13 cellular contexts compared by ENCODE assay signal in genomic region chr5:52269395-52269794, GRCh38.
DNase-seq lines count a peak whose midpoint lies in the region; TF ChIP-seq lines count a peak whose summit lies in the region.
"Had no signal": no experiment of that assay in that cellular context is flagged by ENCODE, and none has a peak within 500 bp of the region (broad histone marks: within the 10 kb centered on the region; RNA-seq: fewer than 3 reads in every experiment).

No MANE protein-coding gene starts in this region.

- H3K4me3 ChIP-seq in HAP-1 (no peak overlapping the region), suprapubic skin (no peak overlapping the region), foreskin fibroblast (ENCODE audit: low read depth in 1 of 2, low read length in 2 of 2) (no peak overlapping the region)

- H3K36me3 ChIP-seq in HAP-1 (replicated peaks) (no peaks in the 10 kb centered on the region), suprapubic skin (no peaks in the 10 kb centered on the region)
- H3K36me3 ChIP-seq: tibial artery had no signal

- no peaks in the 10 kb centered on the region for H3K27me3 ChIP-seq in HAP-1 (ENCODE audit: low read depth)
- no peaks in the 10 kb centered on the region for H3K27me3 ChIP-seq in suprapubic skin
- H3K27me3 ChIP-seq: tibial artery had no signal

- no peak for TF ChIP-seq EP300 in suprapubic skin (IDR thresholded peaks at IDR 0.05)

- H3K4me1 ChIP-seq in HAP-1 = peaks cover 26% of the 10 kb centered on the region
- no peaks in the 10 kb centered on the region for H3K4me1 ChIP-seq in suprapubic skin
- H3K4me1 ChIP-seq: tibial artery had no signal

- H3K27ac ChIP-seq in suprapubic skin = no peak overlapping the region
- H3K27ac ChIP-seq: tibial artery had no signal

- in situ Hi-C loops in HAP-1 (cut with MboI; ENCODE audit: low sequenced_read_pairs) = no loop called here

- H3K9me3 ChIP-seq in HAP-1 (no peaks in the 10 kb centered on the region), suprapubic skin (no peaks in the 10 kb centered on the region)
- H3K9me3 ChIP-seq: tibial artery had no signal

- 47% methylated on average over 1 of the region's 1 CpG for WGBS in suprapubic skin

- TF ChIP-seq CTCF in suprapubic skin (IDR thresholded peaks at IDR 0.05) (no peak), foreskin fibroblast (IDR thresholded peaks at IDR 0.05; ENCODE audit: low read depth, low read length) (no peak)

- DNase-seq in HAP-1 (ENCODE audit: low spot score in 2 of 2) = peak; percentile 9 to 12
- peak; percentile 98 for DNase-seq in NCI-H146 treated with DMSO at 0.1 percent for 48 hours (lab: John Stamatoyannopoulos, UW; ENCODE audit: unreplicated experiment)
- DNase-seq in OCI-M1 (lab: John Stamatoyannopoulos, UW) = peak; percentile 16
- peak; percentile 53 for DNase-seq in retina
- no peak for DNase-seq in suprapubic skin (ENCODE audit: low spot score in 2 of 2)
- DNase-seq in activated CD4-positive, alpha-beta T cell treated with anti-CD3 and anti-CD28 coated beads for 4 hours = no peak
- no peak for DNase-seq in foreskin fibroblast
- DNase-seq: activated CD8-positive, alpha-beta T cell treated with anti-CD3 and anti-CD28 coated beads for 36 hours; CD4-positive, CD25-positive, alpha-beta regulatory T cell; MV-4-11; naive B cell; stimulated activated CD8-positive, alpha-beta memory T cell treated with anti-CD3 and anti-CD28 coated beads, Interleukin-4, amount 100 ng/mL, for 48 hours; tibial artery had no signal

- TF ChIP-seq POLR2A in suprapubic skin (IDR thresholded peaks at IDR 0.05) = no peak

Comparison
In these comparisons a context has a peak if more than half of its experiments do, and no peak if none do; other contexts are left out.
1. DNase-seq: peak in HAP-1 (2 of 2), NCI-H146 treated with DMSO at 0.1 percent for 48 hours (single experiment), OCI-M1 (single experiment) and retina (single experiment); none in suprapubic skin (0 of 2), activated CD4-positive, alpha-beta T cell treated with anti-CD3 and anti-CD28 coated beads for 4 hours (0 of 2) and foreskin fibroblast (0 of 2).